ENCODE assay signal across 1 cellular context in the genomic region with DNA sequence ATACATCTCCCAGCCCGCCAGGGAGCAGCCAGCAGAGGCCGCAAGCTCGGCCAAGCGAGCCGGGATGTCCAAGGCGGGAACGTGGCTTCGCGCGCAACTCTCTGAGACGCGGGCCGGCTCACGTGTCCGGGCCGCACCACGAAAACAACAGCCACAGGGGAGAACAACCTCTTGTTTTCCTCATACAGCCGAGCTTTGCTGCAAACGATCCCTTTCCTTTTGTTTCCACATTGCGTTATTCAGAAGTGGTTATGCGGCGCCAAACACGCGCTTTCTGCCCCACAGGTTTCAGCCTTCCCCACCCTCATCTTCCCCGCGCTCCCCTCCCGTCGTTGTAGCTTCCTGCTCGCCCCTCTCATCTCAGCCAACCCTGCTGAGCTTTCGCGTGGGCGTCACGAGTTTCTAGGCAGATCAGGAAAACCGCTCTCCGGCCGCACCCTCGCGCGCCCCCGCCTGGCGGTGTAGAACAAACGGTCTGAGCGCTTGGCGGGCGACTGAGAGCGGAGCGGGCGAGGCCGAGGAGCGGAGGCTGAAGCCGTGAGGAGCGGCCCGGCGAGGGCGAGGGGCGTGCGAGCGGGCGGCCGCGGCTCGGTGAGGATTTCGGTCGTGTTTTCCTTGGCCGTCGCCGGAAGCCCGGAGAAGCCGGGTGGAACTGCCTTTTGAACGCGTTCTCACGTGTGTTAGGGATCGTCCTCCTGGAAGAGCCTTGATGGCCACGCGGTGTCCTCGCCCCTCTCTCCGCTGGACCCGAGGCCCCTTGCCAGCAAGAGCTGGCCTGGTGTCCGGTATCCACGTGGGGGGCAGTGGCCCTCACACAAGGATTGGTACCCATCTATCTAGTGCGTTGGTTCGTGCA.
TF ChIP-seq lines count a peak whose summit lies in the region.

No MANE protein-coding gene starts in this region.

TF ChIP-seq in K562, 482 proteins besides CTCF, POLR2A, EP300 and RAD21 (continued from another document and continues in another):
- TF ChIP-seq, protein P1, sequence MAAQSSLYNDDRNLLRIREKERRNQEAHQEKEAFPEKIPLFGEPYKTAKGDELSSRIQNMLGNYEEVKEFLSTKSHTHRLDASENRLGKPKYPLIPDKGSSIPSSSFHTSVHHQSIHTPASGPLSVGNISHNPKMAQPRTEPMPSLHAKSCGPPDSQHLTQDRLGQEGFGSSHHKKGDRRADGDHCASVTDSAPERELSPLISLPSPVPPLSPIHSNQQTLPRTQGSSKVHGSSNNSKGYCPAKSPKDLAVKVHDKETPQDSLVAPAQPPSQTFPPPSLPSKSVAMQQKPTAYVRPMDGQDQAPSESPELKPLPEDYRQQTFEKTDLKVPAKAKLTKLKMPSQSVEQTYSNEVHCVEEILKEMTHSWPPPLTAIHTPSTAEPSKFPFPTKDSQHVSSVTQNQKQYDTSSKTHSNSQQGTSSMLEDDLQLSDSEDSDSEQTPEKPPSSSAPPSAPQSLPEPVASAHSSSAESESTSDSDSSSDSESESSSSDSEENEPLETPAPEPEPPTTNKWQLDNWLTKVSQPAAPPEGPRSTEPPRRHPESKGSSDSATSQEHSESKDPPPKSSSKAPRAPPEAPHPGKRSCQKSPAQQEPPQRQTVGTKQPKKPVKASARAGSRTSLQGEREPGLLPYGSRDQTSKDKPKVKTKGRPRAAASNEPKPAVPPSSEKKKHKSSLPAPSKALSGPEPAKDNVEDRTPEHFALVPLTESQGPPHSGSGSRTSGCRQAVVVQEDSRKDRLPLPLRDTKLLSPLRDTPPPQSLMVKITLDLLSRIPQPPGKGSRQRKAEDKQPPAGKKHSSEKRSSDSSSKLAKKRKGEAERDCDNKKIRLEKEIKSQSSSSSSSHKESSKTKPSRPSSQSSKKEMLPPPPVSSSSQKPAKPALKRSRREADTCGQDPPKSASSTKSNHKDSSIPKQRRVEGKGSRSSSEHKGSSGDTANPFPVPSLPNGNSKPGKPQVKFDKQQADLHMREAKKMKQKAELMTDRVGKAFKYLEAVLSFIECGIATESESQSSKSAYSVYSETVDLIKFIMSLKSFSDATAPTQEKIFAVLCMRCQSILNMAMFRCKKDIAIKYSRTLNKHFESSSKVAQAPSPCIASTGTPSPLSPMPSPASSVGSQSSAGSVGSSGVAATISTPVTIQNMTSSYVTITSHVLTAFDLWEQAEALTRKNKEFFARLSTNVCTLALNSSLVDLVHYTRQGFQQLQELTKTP (IDR thresholded peaks at IDR 0.05; ENCODE audit: low read depth in 1 of 2, partially characterized antibody in 2 of 2), result peak; percentile 50 to 82
- TF ChIP-seq ETV6 (IDR thresholded peaks at IDR 0.05; ENCODE audit: borderline replicate concordance in 1 of 2, low read depth in 2 of 2, low read length in 1 of 2) (no peak), ETV6 (CRISPR knock-in tag; IDR thresholded peaks at IDR 0.05; ENCODE audit: borderline replicate concordance) (peak; percentile 99; the same call in 1 of the 2 replicates), DMBX1 (CRISPR knock-in tag; IDR thresholded peaks at IDR 0.05; ENCODE audit: borderline replicate concordance) (peak; percentile 94), CCAR2 (IDR thresholded peaks at IDR 0.05; ENCODE audit: low read depth, low read length) (no peak), DEAF1 (CRISPR knock-in tag; IDR thresholded peaks at IDR 0.05) (no peak; the same call in 1 of the 2 replicates), ZNF282 (CRISPR knock-in tag; IDR thresholded peaks at IDR 0.05) (peak; percentile 90; the same call in 1 of the 2 replicates), TCF7L2 (IDR thresholded peaks at IDR 0.05; ENCODE audit: low read depth, low read length) (peak; percentile 97), MTF1 (CRISPR knock-in tag; IDR thresholded peaks at IDR 0.05; ENCODE audit: borderline replicate concordance) (peak; percentile 54; the same call in 1 of the 2 replicates), LEF1 (IDR thresholded peaks at IDR 0.05) (peak; percentile 59; the same call in 1 of the 2 replicates), SRSF9 (IDR thresholded peaks at IDR 0.05; ENCODE audit: borderline replicate concordance, low read depth, low read length) (no peak), ZFPM2 (CRISPR knock-in tag; IDR thresholded peaks at IDR 0.05) (no peak), PHF8 (IDR thresholded peaks at IDR 0.05; ENCODE audit: borderline replicate concordance, low read length) (peak; percentile 61; the same call in 1 of the 2 replicates), CHD2 (IDR thresholded peaks at IDR 0.05; ENCODE audit: low read depth, low read length) (peak; percentile 87), ZFP36 (IDR thresholded peaks at IDR 0.05; ENCODE audit: low read depth, low read length, partially characterized antibody) (no peak), ZBTB7A (IDR thresholded peaks at IDR 0.05; ENCODE audit: borderline replicate concordance, control insufficient read depth, low read depth, low read length) (no peak), FUS (optimal IDR thresholded peaks at IDR 0.05; ENCODE audit: low read depth, low read length) (peak; percentile 18), ZBTB9 (CRISPR knock-in tag; IDR thresholded peaks at IDR 0.05) (peak; percentile 69), SRF (CRISPR knock-in tag; IDR thresholded peaks at IDR 0.05) (peak; percentile 36 to 49; a peak in 2 of 4 replicates), SMARCA5 (IDR thresholded peaks at IDR 0.05) (no peak), SMARCE1 (IDR thresholded peaks at IDR 0.05) (0 out of 2 replicates have a peak, but pooled peaks have one; percentile 19), SMARCB1 (IDR thresholded peaks at IDR 0.05; ENCODE audit: insufficient read length, low read depth) (no peak), ZNF197 (CRISPR knock-in tag; IDR thresholded peaks at IDR 0.05; ENCODE audit: low read depth) (no peak), PHB (CRISPR knock-in tag; IDR thresholded peaks at IDR 0.05) (peak; percentile 91), HLTF (IDR thresholded peaks at IDR 0.05) (no peak; the same call in 1 of the 2 replicates), CBFB (CRISPR knock-in tag; IDR thresholded peaks at IDR 0.05) (no peak; the same call in 1 of the 2 replicates), FOXM1 (IDR thresholded peaks at IDR 0.05; ENCODE audit: low read depth) (peak; percentile 94), FOXM1 (CRISPR knock-in tag; IDR thresholded peaks at IDR 0.05; ENCODE audit: low read depth) (no peak; the same call in 1 of the 2 replicates), PHB2 (IDR thresholded peaks at IDR 0.05; ENCODE audit: low read depth) (no peak), ARID1B (IDR thresholded peaks at IDR 0.05) (peak; percentile 37), NR2C2 (CRISPR knock-in tag; IDR thresholded peaks at IDR 0.05) (peak; percentile 64; the same call in 1 of the 2 replicates), NR2C2 (tag; IDR thresholded peaks at IDR 0.05) (peak; percentile 79), CREB5 (CRISPR knock-in tag; IDR thresholded peaks at IDR 0.05) (no peak; the same call in 1 of the 2 replicates), MAFG (tag; conservative IDR thresholded peaks at IDR 0.05) (no peak), ZNF584 (CRISPR knock-in tag; IDR thresholded peaks at IDR 0.05; ENCODE audit: low read depth) (peak; percentile 84), HDAC3 (IDR thresholded peaks at IDR 0.05; ENCODE audit: borderline replicate concordance, partially characterized antibody) (peak; percentile 31)
- TF ChIP-seq, protein P2, sequence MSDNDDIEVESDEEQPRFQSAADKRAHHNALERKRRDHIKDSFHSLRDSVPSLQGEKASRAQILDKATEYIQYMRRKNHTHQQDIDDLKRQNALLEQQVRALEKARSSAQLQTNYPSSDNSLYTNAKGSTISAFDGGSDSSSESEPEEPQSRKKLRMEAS (CRISPR knock-in tag; IDR thresholded peaks at IDR 0.05), result peak; percentile 93
- TF ChIP-seq, protein P3, sequence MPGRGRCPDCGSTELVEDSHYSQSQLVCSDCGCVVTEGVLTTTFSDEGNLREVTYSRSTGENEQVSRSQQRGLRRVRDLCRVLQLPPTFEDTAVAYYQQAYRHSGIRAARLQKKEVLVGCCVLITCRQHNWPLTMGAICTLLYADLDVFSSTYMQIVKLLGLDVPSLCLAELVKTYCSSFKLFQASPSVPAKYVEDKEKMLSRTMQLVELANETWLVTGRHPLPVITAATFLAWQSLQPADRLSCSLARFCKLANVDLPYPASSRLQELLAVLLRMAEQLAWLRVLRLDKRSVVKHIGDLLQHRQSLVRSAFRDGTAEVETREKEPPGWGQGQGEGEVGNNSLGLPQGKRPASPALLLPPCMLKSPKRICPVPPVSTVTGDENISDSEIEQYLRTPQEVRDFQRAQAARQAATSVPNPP (IDR thresholded peaks at IDR 0.05; ENCODE audit: borderline replicate concordance, insufficient read depth, insufficient read length), result no peak
- TF ChIP-seq, protein P4, sequence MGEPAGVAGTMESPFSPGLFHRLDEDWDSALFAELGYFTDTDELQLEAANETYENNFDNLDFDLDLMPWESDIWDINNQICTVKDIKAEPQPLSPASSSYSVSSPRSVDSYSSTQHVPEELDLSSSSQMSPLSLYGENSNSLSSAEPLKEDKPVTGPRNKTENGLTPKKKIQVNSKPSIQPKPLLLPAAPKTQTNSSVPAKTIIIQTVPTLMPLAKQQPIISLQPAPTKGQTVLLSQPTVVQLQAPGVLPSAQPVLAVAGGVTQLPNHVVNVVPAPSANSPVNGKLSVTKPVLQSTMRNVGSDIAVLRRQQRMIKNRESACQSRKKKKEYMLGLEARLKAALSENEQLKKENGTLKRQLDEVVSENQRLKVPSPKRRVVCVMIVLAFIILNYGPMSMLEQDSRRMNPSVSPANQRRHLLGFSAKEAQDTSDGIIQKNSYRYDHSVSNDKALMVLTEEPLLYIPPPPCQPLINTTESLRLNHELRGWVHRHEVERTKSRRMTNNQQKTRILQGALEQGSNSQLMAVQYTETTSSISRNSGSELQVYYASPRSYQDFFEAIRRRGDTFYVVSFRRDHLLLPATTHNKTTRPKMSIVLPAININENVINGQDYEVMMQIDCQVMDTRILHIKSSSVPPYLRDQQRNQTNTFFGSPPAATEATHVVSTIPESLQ (CRISPR knock-in tag; IDR thresholded peaks at IDR 0.05), result peak; percentile 97; the same call in 1 of the 2 replicates
- TF ChIP-seq, protein P5, sequence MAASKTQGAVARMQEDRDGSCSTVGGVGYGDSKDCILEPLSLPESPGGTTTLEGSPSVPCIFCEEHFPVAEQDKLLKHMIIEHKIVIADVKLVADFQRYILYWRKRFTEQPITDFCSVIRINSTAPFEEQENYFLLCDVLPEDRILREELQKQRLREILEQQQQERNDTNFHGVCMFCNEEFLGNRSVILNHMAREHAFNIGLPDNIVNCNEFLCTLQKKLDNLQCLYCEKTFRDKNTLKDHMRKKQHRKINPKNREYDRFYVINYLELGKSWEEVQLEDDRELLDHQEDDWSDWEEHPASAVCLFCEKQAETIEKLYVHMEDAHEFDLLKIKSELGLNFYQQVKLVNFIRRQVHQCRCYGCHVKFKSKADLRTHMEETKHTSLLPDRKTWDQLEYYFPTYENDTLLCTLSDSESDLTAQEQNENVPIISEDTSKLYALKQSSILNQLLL (CRISPR knock-in tag; IDR thresholded peaks at IDR 0.05; ENCODE audit: borderline replicate concordance), result no peak
- TF ChIP-seq, protein P6, sequence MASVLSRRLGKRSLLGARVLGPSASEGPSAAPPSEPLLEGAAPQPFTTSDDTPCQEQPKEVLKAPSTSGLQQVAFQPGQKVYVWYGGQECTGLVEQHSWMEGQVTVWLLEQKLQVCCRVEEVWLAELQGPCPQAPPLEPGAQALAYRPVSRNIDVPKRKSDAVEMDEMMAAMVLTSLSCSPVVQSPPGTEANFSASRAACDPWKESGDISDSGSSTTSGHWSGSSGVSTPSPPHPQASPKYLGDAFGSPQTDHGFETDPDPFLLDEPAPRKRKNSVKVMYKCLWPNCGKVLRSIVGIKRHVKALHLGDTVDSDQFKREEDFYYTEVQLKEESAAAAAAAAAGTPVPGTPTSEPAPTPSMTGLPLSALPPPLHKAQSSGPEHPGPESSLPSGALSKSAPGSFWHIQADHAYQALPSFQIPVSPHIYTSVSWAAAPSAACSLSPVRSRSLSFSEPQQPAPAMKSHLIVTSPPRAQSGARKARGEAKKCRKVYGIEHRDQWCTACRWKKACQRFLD (CRISPR knock-in tag; IDR thresholded peaks at IDR 0.05), result peak; percentile 87
- TF ChIP-seq, protein P7, sequence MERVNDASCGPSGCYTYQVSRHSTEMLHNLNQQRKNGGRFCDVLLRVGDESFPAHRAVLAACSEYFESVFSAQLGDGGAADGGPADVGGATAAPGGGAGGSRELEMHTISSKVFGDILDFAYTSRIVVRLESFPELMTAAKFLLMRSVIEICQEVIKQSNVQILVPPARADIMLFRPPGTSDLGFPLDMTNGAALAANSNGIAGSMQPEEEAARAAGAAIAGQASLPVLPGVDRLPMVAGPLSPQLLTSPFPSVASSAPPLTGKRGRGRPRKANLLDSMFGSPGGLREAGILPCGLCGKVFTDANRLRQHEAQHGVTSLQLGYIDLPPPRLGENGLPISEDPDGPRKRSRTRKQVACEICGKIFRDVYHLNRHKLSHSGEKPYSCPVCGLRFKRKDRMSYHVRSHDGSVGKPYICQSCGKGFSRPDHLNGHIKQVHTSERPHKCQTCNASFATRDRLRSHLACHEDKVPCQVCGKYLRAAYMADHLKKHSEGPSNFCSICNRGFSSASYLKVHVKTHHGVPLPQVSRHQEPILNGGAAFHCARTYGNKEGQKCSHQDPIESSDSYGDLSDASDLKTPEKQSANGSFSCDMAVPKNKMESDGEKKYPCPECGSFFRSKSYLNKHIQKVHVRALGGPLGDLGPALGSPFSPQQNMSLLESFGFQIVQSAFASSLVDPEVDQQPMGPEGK (CRISPR knock-in tag; IDR thresholded peaks at IDR 0.05; ENCODE audit: borderline replicate concordance), result no peak
